8 cellular contexts compared by ENCODE assay signal in the genomic region with DNA sequence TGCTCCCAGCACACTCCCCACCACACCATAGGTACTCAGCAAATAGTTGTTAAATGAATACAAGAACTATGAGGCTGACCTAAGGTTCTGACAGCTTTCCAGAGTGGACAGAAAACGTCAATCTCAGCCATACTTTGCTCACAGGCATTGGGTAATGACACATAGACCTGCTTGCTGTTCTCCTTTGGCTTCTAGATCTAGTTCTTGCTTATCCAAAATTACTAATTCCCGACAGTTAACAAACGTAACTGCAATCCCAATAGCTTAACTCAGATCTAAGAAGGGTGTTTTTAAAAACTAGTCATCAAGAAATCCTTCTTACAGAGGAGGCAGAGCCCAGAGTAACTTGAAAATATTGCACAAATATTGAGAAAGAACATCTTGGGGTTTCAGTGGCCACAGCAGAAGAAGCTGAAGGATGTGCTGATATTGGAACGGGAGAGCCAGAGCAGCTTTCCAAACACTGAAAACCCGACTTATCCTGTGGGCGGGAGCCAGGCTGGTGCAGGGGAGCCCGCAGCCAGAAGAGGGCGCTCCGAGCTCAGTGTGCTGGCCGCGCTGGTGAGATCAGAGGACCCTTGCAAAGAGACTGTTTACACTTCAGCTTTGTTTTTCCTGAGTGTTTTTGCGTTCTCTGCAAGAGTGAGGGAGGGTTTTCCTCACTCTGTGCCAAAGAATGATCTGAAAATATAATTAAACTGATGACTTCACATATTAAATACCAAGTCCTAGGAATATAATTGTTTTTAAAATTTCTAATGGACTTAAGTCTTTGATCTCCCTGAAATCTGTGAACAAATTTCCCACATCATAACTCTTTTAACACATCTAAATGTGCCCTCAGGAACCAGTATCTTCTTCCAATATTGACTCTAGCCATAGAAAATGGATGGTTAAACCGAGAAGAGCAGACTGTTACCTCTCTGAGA. TPM values are rescaled to one million over a fixed set of nuclear protein-coding genes. Genes with fewer than 3 reads are reported as not detected.
A peak's percentile ranks its signal among the peaks of the same experiment; 100 is the strongest.
DNase-seq lines count a peak whose midpoint lies in the region; ATAC-seq and TF ChIP-seq lines count a peak whose summit lies in the region.

No MANE protein-coding gene starts in this region.

- 22% methylated on average over 9 of the region's 13 CpGs for WGBS in right lobe of liver (ENCODE audit: insufficient coverage, low coverage, low lambda C conversion rate, missing lambda C conversion rate)

- DNase-seq in NCI-H524 treated with DMSO at 0.1 percent for 48 hours (lab: John Stamatoyannopoulos, UW) (peak; percentile 16), dedifferentiated amniotic fluid mesenchymal stem cell (ENCODE audit: extremely low spot score) (peak; percentile 70), right lobe of liver (peak; percentile 75 to 80 (median 76))
- DNase-seq in activated CD4-positive, alpha-beta T cell treated with anti-CD3 and anti-CD28 coated beads, Interleukin-2, amount 50 U/mL, for 4 hours: peak; percentile 63 to 65
- DNase-seq in stimulated activated CD8-positive, alpha-beta memory T cell treated with anti-CD3 and anti-CD28 coated beads, Interleukin-12 subunit alpha, Interleukin-12 subunit beta, amount 100 ng/mL, for 1 hour (ENCODE audit: low read depth): peak; percentile 51

- no peak overlapping the region for H3K4me3 ChIP-seq in right lobe of liver

- peak; percentile 61 for ATAC-seq in HG03103 (IDR thresholded peaks at IDR 0.05; ENCODE audit: low read depth, unreplicated experiment)
- ATAC-seq in right lobe of liver: peak; percentile 97 to 100 (median 98)
- ATAC-seq in GM19395 (IDR thresholded peaks at IDR 0.05; ENCODE audit: unreplicated experiment): no peak

- H3K4me1 ChIP-seq in right lobe of liver: no peaks in the 10 kb centered on the region

- no peaks in the 10 kb centered on the region for H3K36me3 ChIP-seq in right lobe of liver

- no peaks in the 10 kb centered on the region for H3K27me3 ChIP-seq in right lobe of liver

- TF ChIP-seq CTCF in GM12874 (IDR thresholded peaks at IDR 0.05; ENCODE audit: insufficient read depth, low read depth, low read length) (peak; percentile 97), right lobe of liver (IDR thresholded peaks at IDR 0.05) (peak; percentile 97 to 100 (median 99))

- no peak for TF ChIP-seq POLR2A in right lobe of liver (IDR thresholded peaks at IDR 0.05)

- H3K27ac ChIP-seq in right lobe of liver: no peak overlapping the region

- intact Hi-C loops in right lobe of liver (cut with DNase I): no loop called here

- H3K9me3 ChIP-seq in right lobe of liver: no peaks in the 10 kb centered on the region

RNA-seq across cellular contexts. Expression of gene FGF1, which starts 30.3 kb away (rescaled TPM):
- under 1 TPM in 5 of 6 experiments, not detected in 1; 0.12 to 0.56 (median 0.42) TPM for total RNA-seq in right lobe of liver

Comparison
In these comparisons a context has a peak if more than half of its experiments do, and no peak if none do; other contexts are left out.
1. DNase-seq: peak in every context shown above with its lines; median percentile 76 in right lobe of liver; 70 in dedifferentiated amniotic fluid mesenchymal stem cell; 64 in activated CD4-positive, alpha-beta T cell treated with anti-CD3 and anti-CD28 coated beads, Interleukin-2, amount 50 U/mL, for 4 hours; 51 in stimulated activated CD8-positive, alpha-beta memory T cell treated with anti-CD3 and anti-CD28 coated beads, Interleukin-12 subunit alpha, Interleukin-12 subunit beta, amount 100 ng/mL, for 1 hour; 16 in NCI-H524 treated with DMSO at 0.1 percent for 48 hours.